ENCODE assay signal across 16 cellular contexts in genomic region chr6:170101281-170102035, GRCh38.
A peak's percentile ranks its signal among the peaks of the same experiment; 100 is the strongest.
DNase-seq lines count a peak whose midpoint lies in the region; ATAC-seq and TF ChIP-seq lines count a peak whose summit lies in the region.
"Had no signal": no experiment of that assay in that cellular context is flagged by ENCODE, and none has a peak within 500 bp of the region (broad histone marks: within the 10 kb centered on the region; RNA-seq: fewer than 3 reads in every experiment).

No MANE protein-coding gene starts in this region.

- CTCF ChIA-PET in activated naive CD4-positive, alpha-beta T cell treated with anti-CD3 and anti-CD28 coated beads, Interleukin-2, amount 10 ng/mL, durations not matched to agents 7 days and 5 days (lab: Charles Lee), result no interaction called here
- CTCF ChIA-PET in activated naive CD4-positive, alpha-beta T cell treated with anti-CD3 and anti-CD28 coated beads for 36 hours (lab: Charles Lee), result no interaction called here

- no peak overlapping the region for H3K27ac Mint-ChIP-seq in activated naive CD4-positive, alpha-beta T cell treated with anti-CD3 and anti-CD28 coated beads, Interleukin-2, amount 10 ng/mL, durations not matched to agents 7 days and 5 days
- no peak overlapping the region for H3K27ac Mint-ChIP-seq in activated naive CD4-positive, alpha-beta T cell treated with anti-CD3 and anti-CD28 coated beads for 36 hours
- no peak overlapping the region for H3K27ac Mint-ChIP-seq in type B pancreatic cell
- H3K27ac Mint-ChIP-seq in glutamatergic neuron (ENCODE audit: unreplicated experiment), result no peak overlapping the region
- H3K27ac Mint-ChIP-seq: nephron had no signal

- H3K9me3 Mint-ChIP-seq in activated naive CD4-positive, alpha-beta T cell treated with anti-CD3 and anti-CD28 coated beads, Interleukin-2, amount 10 ng/mL, durations not matched to agents 7 days and 5 days, result peaks cover 5% of the 10 kb centered on the region
- peaks cover 6% of the 10 kb centered on the region for H3K9me3 Mint-ChIP-seq in activated naive CD4-positive, alpha-beta T cell treated with anti-CD3 and anti-CD28 coated beads for 36 hours
- H3K9me3 Mint-ChIP-seq in type B pancreatic cell, result no peaks in the 10 kb centered on the region
- H3K9me3 Mint-ChIP-seq in glutamatergic neuron (ENCODE audit: unreplicated experiment), result peaks cover 6% of the 10 kb centered on the region

- intact Hi-C loops in activated naive CD4-positive, alpha-beta T cell treated with anti-CD3 and anti-CD28 coated beads for 36 hours (cut with micrococcal nuclease), result no loop called here

- H3K4me3 Mint-ChIP-seq in activated naive CD4-positive, alpha-beta T cell treated with anti-CD3 and anti-CD28 coated beads, Interleukin-2, amount 10 ng/mL, durations not matched to agents 7 days and 5 days, result no peak overlapping the region
- no peak overlapping the region for H3K4me3 Mint-ChIP-seq in activated naive CD4-positive, alpha-beta T cell treated with anti-CD3 and anti-CD28 coated beads for 36 hours
- H3K4me3 Mint-ChIP-seq in type B pancreatic cell, result no peak overlapping the region
- H3K4me3 Mint-ChIP-seq in glutamatergic neuron (ENCODE audit: unreplicated experiment), result no peak overlapping the region
- H3K4me3 Mint-ChIP-seq: IgD-negative memory B cell, nephron had no signal

- no peaks in the 10 kb centered on the region for H3K36me3 Mint-ChIP-seq in activated naive CD4-positive, alpha-beta T cell treated with anti-CD3 and anti-CD28 coated beads, Interleukin-2, amount 10 ng/mL, durations not matched to agents 7 days and 5 days
- H3K36me3 Mint-ChIP-seq in activated naive CD4-positive, alpha-beta T cell treated with anti-CD3 and anti-CD28 coated beads for 36 hours (ENCODE audit: low read depth), result no peaks in the 10 kb centered on the region
- H3K36me3 Mint-ChIP-seq in type B pancreatic cell, result peaks cover 5% of the 10 kb centered on the region
- H3K36me3 Mint-ChIP-seq in glutamatergic neuron (ENCODE audit: unreplicated experiment), result no peaks in the 10 kb centered on the region
- H3K36me3 Mint-ChIP-seq: IgD-negative memory B cell had no signal

- H3K4me1 Mint-ChIP-seq in activated naive CD4-positive, alpha-beta T cell treated with anti-CD3 and anti-CD28 coated beads, Interleukin-2, amount 10 ng/mL, durations not matched to agents 7 days and 5 days, result no peaks in the 10 kb centered on the region
- H3K4me1 Mint-ChIP-seq in activated naive CD4-positive, alpha-beta T cell treated with anti-CD3 and anti-CD28 coated beads for 36 hours (ENCODE audit: low read depth), result no peaks in the 10 kb centered on the region
- H3K4me1 Mint-ChIP-seq in type B pancreatic cell (ENCODE audit: unreplicated experiment), result peaks cover 8% of the 10 kb centered on the region
- H3K4me1 Mint-ChIP-seq in glutamatergic neuron (ENCODE audit: low read depth, unreplicated experiment), result peaks cover 18% of the 10 kb centered on the region
- H3K4me1 Mint-ChIP-seq: IgD-negative memory B cell had no signal

- peaks cover 38% of the 10 kb centered on the region for H3K27me3 Mint-ChIP-seq in activated naive CD4-positive, alpha-beta T cell treated with anti-CD3 and anti-CD28 coated beads, Interleukin-2, amount 10 ng/mL, durations not matched to agents 7 days and 5 days
- no peaks in the 10 kb centered on the region for H3K27me3 Mint-ChIP-seq in activated naive CD4-positive, alpha-beta T cell treated with anti-CD3 and anti-CD28 coated beads for 36 hours (ENCODE audit: low read depth)
- H3K27me3 Mint-ChIP-seq in type B pancreatic cell (peaks cover 15% of the 10 kb centered on the region), glutamatergic neuron (ENCODE audit: unreplicated experiment) (peaks cover 10% of the 10 kb centered on the region)

- DNase-seq in activated naive CD4-positive, alpha-beta T cell treated with anti-CD3 and anti-CD28 coated beads, Interleukin-2, amount 10 ng/mL, durations not matched to agents 7 days and 5 days, result peak; percentile 13
- no peak for DNase-seq in activated naive CD4-positive, alpha-beta T cell treated with anti-CD3 and anti-CD28 coated beads for 36 hours
- DNase-seq in ecto neural progenitor cell (ENCODE audit: low spot score) (peak; percentile 43), omental fat pad (ENCODE audit: low spot score) (peak; percentile 14), type B pancreatic cell (ENCODE audit: extremely low spot score, unreplicated experiment) (peak; percentile 51), glutamatergic neuron (no peak), cerebellum (ENCODE audit: low spot score) (no peak)
- DNase-seq: activated CD4-positive, alpha-beta T cell treated with anti-CD3 and anti-CD28 coated beads for 1 hour; activated gamma-delta T cell treated with Interleukin-2 at 50 U/mL for 16 hours; amniotic stem cell; NCI-H146; NCI-H2171 treated with DMSO at 0.1 percent for 48 hours; NCI-H69 had no signal

- ATAC-seq in omental fat pad (ENCODE audit: low FRiP score) (no peak), HG03196 (IDR thresholded peaks at IDR 0.05; ENCODE audit: unreplicated experiment) (no peak)

- no peak for TF ChIP-seq CTCF in omental fat pad (IDR thresholded peaks at IDR 0.05)
- no peak for TF ChIP-seq CTCF in type B pancreatic cell (conservative IDR thresholded peaks at IDR 0.05)
- TF ChIP-seq CTCF in glutamatergic neuron (IDR thresholded peaks at IDR 0.05; ENCODE audit: partially characterized antibody, unreplicated experiment), result no peak

Comparison
In these comparisons a context has a peak if more than half of its experiments do, and no peak if none do; other contexts are left out.
1. DNase-seq: peak in activated naive CD4-positive, alpha-beta T cell treated with anti-CD3 and anti-CD28 coated beads, Interleukin-2, amount 10 ng/mL, durations not matched to agents 7 days and 5 days (single experiment), ecto neural progenitor cell (single experiment), omental fat pad (single experiment) and type B pancreatic cell (single experiment); none in activated naive CD4-positive, alpha-beta T cell treated with anti-CD3 and anti-CD28 coated beads for 36 hours (single experiment), glutamatergic neuron (single experiment) and cerebellum (single experiment).